ENCODE assay signal across 22 cellular contexts in the genomic region with DNA sequence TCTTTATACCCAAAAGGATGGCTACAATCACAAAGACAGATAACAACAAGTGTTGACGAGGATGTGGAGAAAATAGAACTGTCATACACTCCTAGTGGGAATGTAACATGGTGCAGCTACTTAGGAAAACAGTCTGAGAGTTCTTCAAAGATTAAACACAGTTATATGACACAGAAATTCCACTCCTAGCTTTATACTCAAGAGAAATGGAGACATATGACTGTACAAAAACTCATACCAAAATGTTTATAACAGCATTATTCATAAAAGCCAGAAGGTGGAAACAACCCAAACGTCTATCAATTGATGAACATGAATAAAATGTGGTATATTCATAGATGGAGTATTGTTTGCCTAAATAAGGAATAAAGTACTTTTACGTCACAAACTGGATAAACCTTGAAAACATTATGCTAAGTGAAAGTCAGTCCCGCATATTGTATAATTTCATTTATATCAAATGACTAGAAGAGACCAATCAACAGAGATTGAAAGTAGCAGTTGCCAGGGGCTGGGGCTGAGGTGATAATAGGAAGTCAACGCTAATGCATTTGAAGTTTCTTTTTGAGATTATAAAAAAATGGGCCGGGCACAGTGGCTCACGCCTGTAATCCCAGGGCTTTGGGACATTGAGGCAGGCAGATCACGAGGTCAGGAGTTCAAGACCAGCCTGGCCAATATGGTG.
"Had no signal": no experiment of that assay in that cellular context is flagged by ENCODE, and none has a peak within 500 bp of the region (broad histone marks: within the 10 kb centered on the region; RNA-seq: fewer than 3 reads in every experiment).

No MANE protein-coding gene starts in this region.

- H3K36me3 ChIP-seq: esophagus muscularis mucosa, pancreas, right lobe of liver, thoracic aorta, upper lobe of left lung had no signal

- H3K27me3 ChIP-seq: esophagus muscularis mucosa, hepatocyte, pancreas, right lobe of liver, upper lobe of left lung had no signal

- H2AFZ ChIP-seq: hepatocyte had no signal

- FAIRE-seq: endothelial cell of umbilical vein, pancreas, small intestine had no signal

- H3K4me1 ChIP-seq: esophagus muscularis mucosa, pancreas, right lobe of liver, upper lobe of left lung had no signal

- H3K4me3 ChIP-seq: esophagus muscularis mucosa, hepatocyte, pancreas, right lobe of liver, thoracic aorta, upper lobe of left lung had no signal

- H3K9me3 ChIP-seq: esophagus muscularis mucosa, pancreas, right lobe of liver, thoracic aorta, upper lobe of left lung had no signal

- DNase-seq: activated CD4-positive, CD25-positive, alpha-beta regulatory T cell; activated gamma-delta T cell; activated T-cell treated with anti-CD3 and anti-CD28 coated beads for 4 hours; amniotic stem cell; dermis blood vessel endothelial cell; effector memory CD4-positive, alpha-beta T cell; mesendoderm; naive thymus-derived CD8-positive, alpha-beta T cell; pancreas; right lobe of liver; small intestine; stimulated activated CD4-positive, alpha-beta T cell treated with anti-CD3 and anti-CD28 coated beads, Interleukin-15, amount 100 ng/mL, for 24 hours; stimulated activated CD4-positive, alpha-beta T cell treated with anti-CD3 and anti-CD28 coated beads, Interleukin-4, amount 100 ng/mL, for 24 hours; T-helper 1 cell; T-helper 9 cell; upper lobe of left lung had no signal

- H3K9me3 Mint-ChIP-seq: activated naive CD4-positive, alpha-beta T cell treated with anti-CD3 and anti-CD28 coated beads, Interleukin-2, amount 50 U/mL, for 72 hours; naive thymus-derived CD8-positive, alpha-beta T cell; stimulated activated memory B cell treated with anti-CD40 and anti-IgM and Interleukin-4, amounts not matched to agents 10 μg/mL and 1 μg/mL and 100 μg/mL, for 72 hours had no signal

- H3K4me3 Mint-ChIP-seq: naive thymus-derived CD8-positive, alpha-beta T cell; stimulated activated memory B cell treated with anti-CD40 and anti-IgM and Interleukin-4, amounts not matched to agents 10 μg/mL and 1 μg/mL and 100 μg/mL, for 72 hours had no signal

- ATAC-seq: naive thymus-derived CD8-positive, alpha-beta T cell; pancreas; right lobe of liver; stimulated activated memory B cell treated with anti-CD40 and anti-IgM and Interleukin-4, amounts not matched to agents 10 μg/mL and 1 μg/mL and 100 μg/mL, for 72 hours had no signal

- H3K36me3 Mint-ChIP-seq: naive thymus-derived CD8-positive, alpha-beta T cell; stimulated activated memory B cell treated with anti-CD40 and anti-IgM and Interleukin-4, amounts not matched to agents 10 μg/mL and 1 μg/mL and 100 μg/mL, for 72 hours had no signal

- H3K27me3 Mint-ChIP-seq: naive thymus-derived CD8-positive, alpha-beta T cell; stimulated activated memory B cell treated with anti-CD40 and anti-IgM and Interleukin-4, amounts not matched to agents 10 μg/mL and 1 μg/mL and 100 μg/mL, for 72 hours had no signal

- H3K27ac ChIP-seq: esophagus muscularis mucosa, hepatocyte, pancreas, right lobe of liver, thoracic aorta had no signal

- H3K27ac Mint-ChIP-seq: activated naive CD4-positive, alpha-beta T cell treated with anti-CD3 and anti-CD28 coated beads, Interleukin-2, amount 50 U/mL, for 72 hours had no signal

- H3K79me2 ChIP-seq: hepatocyte had no signal

- H3K4me2 ChIP-seq: hepatocyte had no signal
